ENCODE assay signal across 1 cellular context in genomic region chr10:60989400-60989876, GRCh38.
A peak's percentile ranks its signal among the peaks of the same experiment; 100 is the strongest.
TF ChIP-seq lines count a peak whose summit lies in the region.

No MANE protein-coding gene starts in this region.

TF ChIP-seq in K562, 482 proteins besides CTCF, POLR2A, EP300 and RAD21 (continued from another document and continues in another):
- TF ChIP-seq POLR3G (IDR thresholded peaks at IDR 0.05; ENCODE audit: extremely low read depth, insufficient read length, insufficient replicate concordance) (no peak), ZNF76 (CRISPR knock-in tag; IDR thresholded peaks at IDR 0.05; ENCODE audit: borderline replicate concordance) (no peak), ZHX1 (conservative IDR thresholded peaks at IDR 0.05; ENCODE audit: low read length) (no peak), MNT (conservative IDR thresholded peaks at IDR 0.05) (no peak), FOXJ3 (CRISPR knock-in tag; IDR thresholded peaks at IDR 0.05) (no peak), GABPA (tag; conservative IDR thresholded peaks at IDR 0.05; ENCODE audit: low read depth) (no peak), SUPT5H (IDR thresholded peaks at IDR 0.05) (no peak), MTA2 (IDR thresholded peaks at IDR 0.05; ENCODE audit: low read depth) (no peak), DEAF1 (CRISPR knock-in tag; IDR thresholded peaks at IDR 0.05) (no peak), ZBTB34 (CRISPR knock-in tag; IDR thresholded peaks at IDR 0.05) (no peak), ZNF644 (tag; IDR thresholded peaks at IDR 0.05; ENCODE audit: low read depth) (no peak), ZNF589 (CRISPR knock-in tag; IDR thresholded peaks at IDR 0.05; ENCODE audit: low read depth) (no peak), USF2 (CRISPR knock-in tag; IDR thresholded peaks at IDR 0.05) (no peak), ZNF24 (IDR thresholded peaks at IDR 0.05) (no peak), HOXB6 (CRISPR knock-in tag; IDR thresholded peaks at IDR 0.05; ENCODE audit: borderline replicate concordance) (no peak), TCFL5 (CRISPR knock-in tag; conservative IDR thresholded peaks at IDR 0.05) (no peak), RAD51 (IDR thresholded peaks at IDR 0.05; ENCODE audit: borderline replicate concordance, low read depth) (no peak), ZNF174 (CRISPR knock-in tag; IDR thresholded peaks at IDR 0.05) (no peak), MEF2A (IDR thresholded peaks at IDR 0.05; ENCODE audit: control insufficient read depth, low read depth, low read length) (no peak), NCOA4 (IDR thresholded peaks at IDR 0.05; ENCODE audit: partially characterized antibody) (no peak), ZBTB17 (CRISPR knock-in tag; IDR thresholded peaks at IDR 0.05) (no peak), HDAC1 (IDR thresholded peaks at IDR 0.05) (peak in 1 of 2 experiments; percentile 35; a peak in 2 of 4 replicates), ZNF175 (CRISPR knock-in tag; IDR thresholded peaks at IDR 0.05; ENCODE audit: low read depth) (no peak), FOSL1 (tag; conservative IDR thresholded peaks at IDR 0.05) (peak; percentile 77), SREBF1 (IDR thresholded peaks at IDR 0.05; ENCODE audit: borderline replicate concordance, low read depth, low read length) (no peak), MAZ (CRISPR knock-in tag; conservative IDR thresholded peaks at IDR 0.05 in 1 of 2, IDR thresholded peaks at IDR 0.05 in 1 of 2) (peak in 1 of 2 experiments; percentile 21; a peak in 1 of 4 replicates), GATAD2A (IDR thresholded peaks at IDR 0.05) (no peak), MCM5 (IDR thresholded peaks at IDR 0.05; ENCODE audit: low read depth) (no peak), ZNF146 (CRISPR knock-in tag; IDR thresholded peaks at IDR 0.05; ENCODE audit: unreplicated experiment) (no peak), NFE2L1 (tag; IDR thresholded peaks at IDR 0.05; ENCODE audit: borderline replicate concordance, low read depth) (no peak), ZSCAN29 (IDR thresholded peaks at IDR 0.05) (no peak), HDAC8 (tag; IDR thresholded peaks at IDR 0.05) (no peak), NONO (IDR thresholded peaks at IDR 0.05; ENCODE audit: low read depth in 2 of 2, low read length in 1 of 2) (no peak), BRCA1 (IDR thresholded peaks at IDR 0.05) (no peak), BRCA1 (CRISPR knock-in tag; IDR thresholded peaks at IDR 0.05) (no peak), ATF1 (CRISPR knock-in tag; IDR thresholded peaks at IDR 0.05) (no peak), ATF1 (tag; IDR thresholded peaks at IDR 0.05) (peak; percentile 37; the same call in 1 of the 2 replicates), ZNF282 (CRISPR knock-in tag; IDR thresholded peaks at IDR 0.05) (no peak), ZNF444 (CRISPR knock-in tag; IDR thresholded peaks at IDR 0.05) (no peak), ZNF124 (CRISPR knock-in tag; IDR thresholded peaks at IDR 0.05) (no peak)
- TF ChIP-seq, protein P1, sequence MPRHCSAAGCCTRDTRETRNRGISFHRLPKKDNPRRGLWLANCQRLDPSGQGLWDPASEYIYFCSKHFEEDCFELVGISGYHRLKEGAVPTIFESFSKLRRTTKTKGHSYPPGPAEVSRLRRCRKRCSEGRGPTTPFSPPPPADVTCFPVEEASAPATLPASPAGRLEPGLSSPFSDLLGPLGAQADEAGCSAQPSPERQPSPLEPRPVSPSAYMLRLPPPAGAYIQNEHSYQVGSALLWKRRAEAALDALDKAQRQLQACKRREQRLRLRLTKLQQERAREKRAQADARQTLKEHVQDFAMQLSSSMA (CRISPR knock-in tag; IDR thresholded peaks at IDR 0.05): no peak
- TF ChIP-seq, protein P2, sequence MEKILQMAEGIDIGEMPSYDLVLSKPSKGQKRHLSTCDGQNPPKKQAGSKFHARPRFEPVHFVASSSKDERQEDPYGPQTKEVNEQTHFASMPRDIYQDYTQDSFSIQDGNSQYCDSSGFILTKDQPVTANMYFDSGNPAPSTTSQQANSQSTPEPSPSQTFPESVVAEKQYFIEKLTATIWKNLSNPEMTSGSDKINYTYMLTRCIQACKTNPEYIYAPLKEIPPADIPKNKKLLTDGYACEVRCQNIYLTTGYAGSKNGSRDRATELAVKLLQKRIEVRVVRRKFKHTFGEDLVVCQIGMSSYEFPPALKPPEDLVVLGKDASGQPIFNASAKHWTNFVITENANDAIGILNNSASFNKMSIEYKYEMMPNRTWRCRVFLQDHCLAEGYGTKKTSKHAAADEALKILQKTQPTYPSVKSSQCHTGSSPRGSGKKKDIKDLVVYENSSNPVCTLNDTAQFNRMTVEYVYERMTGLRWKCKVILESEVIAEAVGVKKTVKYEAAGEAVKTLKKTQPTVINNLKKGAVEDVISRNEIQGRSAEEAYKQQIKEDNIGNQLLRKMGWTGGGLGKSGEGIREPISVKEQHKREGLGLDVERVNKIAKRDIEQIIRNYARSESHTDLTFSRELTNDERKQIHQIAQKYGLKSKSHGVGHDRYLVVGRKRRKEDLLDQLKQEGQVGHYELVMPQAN (IDR thresholded peaks at IDR 0.05; ENCODE audit: borderline replicate concordance): no peak
- TF ChIP-seq, protein P3, sequence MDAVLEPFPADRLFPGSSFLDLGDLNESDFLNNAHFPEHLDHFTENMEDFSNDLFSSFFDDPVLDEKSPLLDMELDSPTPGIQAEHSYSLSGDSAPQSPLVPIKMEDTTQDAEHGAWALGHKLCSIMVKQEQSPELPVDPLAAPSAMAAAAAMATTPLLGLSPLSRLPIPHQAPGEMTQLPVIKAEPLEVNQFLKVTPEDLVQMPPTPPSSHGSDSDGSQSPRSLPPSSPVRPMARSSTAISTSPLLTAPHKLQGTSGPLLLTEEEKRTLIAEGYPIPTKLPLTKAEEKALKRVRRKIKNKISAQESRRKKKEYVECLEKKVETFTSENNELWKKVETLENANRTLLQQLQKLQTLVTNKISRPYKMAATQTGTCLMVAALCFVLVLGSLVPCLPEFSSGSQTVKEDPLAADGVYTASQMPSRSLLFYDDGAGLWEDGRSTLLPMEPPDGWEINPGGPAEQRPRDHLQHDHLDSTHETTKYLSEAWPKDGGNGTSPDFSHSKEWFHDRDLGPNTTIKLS (IDR thresholded peaks at IDR 0.05; ENCODE audit: borderline replicate concordance, low read depth): no peak
- TF ChIP-seq, protein P4, sequence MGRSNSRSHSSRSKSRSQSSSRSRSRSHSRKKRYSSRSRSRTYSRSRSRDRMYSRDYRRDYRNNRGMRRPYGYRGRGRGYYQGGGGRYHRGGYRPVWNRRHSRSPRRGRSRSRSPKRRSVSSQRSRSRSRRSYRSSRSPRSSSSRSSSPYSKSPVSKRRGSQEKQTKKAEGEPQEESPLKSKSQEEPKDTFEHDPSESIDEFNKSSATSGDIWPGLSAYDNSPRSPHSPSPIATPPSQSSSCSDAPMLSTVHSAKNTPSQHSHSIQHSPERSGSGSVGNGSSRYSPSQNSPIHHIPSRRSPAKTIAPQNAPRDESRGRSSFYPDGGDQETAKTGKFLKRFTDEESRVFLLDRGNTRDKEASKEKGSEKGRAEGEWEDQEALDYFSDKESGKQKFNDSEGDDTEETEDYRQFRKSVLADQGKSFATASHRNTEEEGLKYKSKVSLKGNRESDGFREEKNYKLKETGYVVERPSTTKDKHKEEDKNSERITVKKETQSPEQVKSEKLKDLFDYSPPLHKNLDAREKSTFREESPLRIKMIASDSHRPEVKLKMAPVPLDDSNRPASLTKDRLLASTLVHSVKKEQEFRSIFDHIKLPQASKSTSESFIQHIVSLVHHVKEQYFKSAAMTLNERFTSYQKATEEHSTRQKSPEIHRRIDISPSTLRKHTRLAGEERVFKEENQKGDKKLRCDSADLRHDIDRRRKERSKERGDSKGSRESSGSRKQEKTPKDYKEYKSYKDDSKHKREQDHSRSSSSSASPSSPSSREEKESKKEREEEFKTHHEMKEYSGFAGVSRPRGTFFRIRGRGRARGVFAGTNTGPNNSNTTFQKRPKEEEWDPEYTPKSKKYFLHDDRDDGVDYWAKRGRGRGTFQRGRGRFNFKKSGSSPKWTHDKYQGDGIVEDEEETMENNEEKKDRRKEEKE (IDR thresholded peaks at IDR 0.05; ENCODE audit: borderline replicate concordance in 1 of 2, control insufficient read depth in 1 of 2, low read depth in 2 of 2, low read length in 1 of 2): no peak
- TF ChIP-seq, protein P5, sequence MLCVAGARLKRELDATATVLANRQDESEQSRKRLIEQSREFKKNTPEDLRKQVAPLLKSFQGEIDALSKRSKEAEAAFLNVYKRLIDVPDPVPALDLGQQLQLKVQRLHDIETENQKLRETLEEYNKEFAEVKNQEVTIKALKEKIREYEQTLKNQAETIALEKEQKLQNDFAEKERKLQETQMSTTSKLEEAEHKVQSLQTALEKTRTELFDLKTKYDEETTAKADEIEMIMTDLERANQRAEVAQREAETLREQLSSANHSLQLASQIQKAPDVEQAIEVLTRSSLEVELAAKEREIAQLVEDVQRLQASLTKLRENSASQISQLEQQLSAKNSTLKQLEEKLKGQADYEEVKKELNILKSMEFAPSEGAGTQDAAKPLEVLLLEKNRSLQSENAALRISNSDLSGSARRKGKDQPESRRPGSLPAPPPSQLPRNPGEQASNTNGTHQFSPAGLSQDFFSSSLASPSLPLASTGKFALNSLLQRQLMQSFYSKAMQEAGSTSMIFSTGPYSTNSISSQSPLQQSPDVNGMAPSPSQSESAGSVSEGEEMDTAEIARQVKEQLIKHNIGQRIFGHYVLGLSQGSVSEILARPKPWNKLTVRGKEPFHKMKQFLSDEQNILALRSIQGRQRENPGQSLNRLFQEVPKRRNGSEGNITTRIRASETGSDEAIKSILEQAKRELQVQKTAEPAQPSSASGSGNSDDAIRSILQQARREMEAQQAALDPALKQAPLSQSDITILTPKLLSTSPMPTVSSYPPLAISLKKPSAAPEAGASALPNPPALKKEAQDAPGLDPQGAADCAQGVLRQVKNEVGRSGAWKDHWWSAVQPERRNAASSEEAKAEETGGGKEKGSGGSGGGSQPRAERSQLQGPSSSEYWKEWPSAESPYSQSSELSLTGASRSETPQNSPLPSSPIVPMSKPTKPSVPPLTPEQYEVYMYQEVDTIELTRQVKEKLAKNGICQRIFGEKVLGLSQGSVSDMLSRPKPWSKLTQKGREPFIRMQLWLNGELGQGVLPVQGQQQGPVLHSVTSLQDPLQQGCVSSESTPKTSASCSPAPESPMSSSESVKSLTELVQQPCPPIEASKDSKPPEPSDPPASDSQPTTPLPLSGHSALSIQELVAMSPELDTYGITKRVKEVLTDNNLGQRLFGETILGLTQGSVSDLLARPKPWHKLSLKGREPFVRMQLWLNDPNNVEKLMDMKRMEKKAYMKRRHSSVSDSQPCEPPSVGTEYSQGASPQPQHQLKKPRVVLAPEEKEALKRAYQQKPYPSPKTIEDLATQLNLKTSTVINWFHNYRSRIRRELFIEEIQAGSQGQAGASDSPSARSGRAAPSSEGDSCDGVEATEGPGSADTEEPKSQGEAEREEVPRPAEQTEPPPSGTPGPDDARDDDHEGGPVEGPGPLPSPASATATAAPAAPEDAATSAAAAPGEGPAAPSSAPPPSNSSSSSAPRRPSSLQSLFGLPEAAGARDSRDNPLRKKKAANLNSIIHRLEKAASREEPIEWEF (CRISPR knock-in tag; IDR thresholded peaks at IDR 0.05): no peak
